Comparison of ENCODE assay signal across 25 cellular contexts in genomic region chr22:31723699-31724098, GRCh38.
"Had no signal": no experiment of that assay in that cellular context is flagged by ENCODE, and none has a peak within 500 bp of the region (broad histone marks: within the 10 kb centered on the region; RNA-seq: fewer than 3 reads in every experiment).

No MANE protein-coding gene starts in this region.

- H3K9me3 ChIP-seq: esophagus muscularis mucosa, gastroesophageal sphincter, heart left ventricle, left lung, psoas muscle, sigmoid colon, stomach, testis, tibial artery had no signal

- H3K27ac Mint-ChIP-seq: dendritic cell treated with granulocyte-macrophage colony-stimulating factor and Interleukin-4, amounts not matched to agents 40 ng/mL and 50 ng/mL, for 4 days; nephron; type B pancreatic cell had no signal

- H3K4me1 ChIP-seq: foreskin keratinocyte, left lung, psoas muscle, stomach, testis, tibial artery had no signal

- H3K4me3 ChIP-seq: esophagus muscularis mucosa, gastroesophageal sphincter, heart left ventricle, hepatocyte, left lung, psoas muscle, sigmoid colon, stomach, testis, tibial artery had no signal

- H3K4me3 Mint-ChIP-seq: dendritic cell treated with granulocyte-macrophage colony-stimulating factor and Interleukin-4, amounts not matched to agents 40 ng/mL and 50 ng/mL, for 4 days; naive thymus-derived CD4-positive, alpha-beta T cell; nephron; stimulated activated effector memory CD8-positive, alpha-beta T cell treated with anti-CD3 and anti-CD28 coated beads, Interleukin-12 subunit alpha, Interleukin-12 subunit beta, amount 100 ng/mL, for 72 hours; type B pancreatic cell had no signal

- H3K9me3 Mint-ChIP-seq: dendritic cell treated with granulocyte-macrophage colony-stimulating factor and Interleukin-4, amounts not matched to agents 40 ng/mL and 50 ng/mL, for 4 days; naive thymus-derived CD4-positive, alpha-beta T cell; nephron; stimulated activated effector memory CD8-positive, alpha-beta T cell treated with anti-CD3 and anti-CD28 coated beads, Interleukin-12 subunit alpha, Interleukin-12 subunit beta, amount 100 ng/mL, for 72 hours; type B pancreatic cell had no signal

- H3K4me1 Mint-ChIP-seq: nephron had no signal

- H3K27me3 Mint-ChIP-seq: dendritic cell treated with granulocyte-macrophage colony-stimulating factor and Interleukin-4, amounts not matched to agents 40 ng/mL and 50 ng/mL, for 4 days; naive thymus-derived CD4-positive, alpha-beta T cell; type B pancreatic cell had no signal

- ATAC-seq: foreskin keratinocyte; gastroesophageal sphincter; left lung; naive thymus-derived CD4-positive, alpha-beta T cell; psoas muscle; right cardiac atrium; stimulated activated effector memory CD8-positive, alpha-beta T cell treated with anti-CD3 and anti-CD28 coated beads, Interleukin-12 subunit alpha, Interleukin-12 subunit beta, amount 100 ng/mL, for 72 hours had no signal

- H3K27ac ChIP-seq: esophagus muscularis mucosa, foreskin keratinocyte, gastroesophageal sphincter, heart left ventricle, hepatocyte, left lung, psoas muscle, sigmoid colon, stomach, testis, tibial artery had no signal

- DNase-seq: effector memory CD4-positive, alpha-beta T cell; foreskin keratinocyte; heart left ventricle; kidney; left lung; mesendoderm; midbrain; naive thymus-derived CD4-positive, alpha-beta T cell; nucleus accumbens; psoas muscle; right cardiac atrium; sigmoid colon; stimulated activated CD4-positive, alpha-beta T cell treated with anti-CD3 and anti-CD28 coated beads, Interleukin-2, amount 100 ng/mL, for 24 hours; stimulated activated CD4-positive, alpha-beta T cell treated with anti-CD3 and anti-CD28 coated beads, Interleukin-4, amount 100 ng/mL, for 24 hours; stimulated activated naive CD4-positive, alpha-beta T cell treated with Interleukin-2 at 50 U/mL for 16 hours; stomach; testis; tibial artery had no signal
